Comparison of ENCODE assay signal across 6 cellular contexts in the genomic region with DNA sequence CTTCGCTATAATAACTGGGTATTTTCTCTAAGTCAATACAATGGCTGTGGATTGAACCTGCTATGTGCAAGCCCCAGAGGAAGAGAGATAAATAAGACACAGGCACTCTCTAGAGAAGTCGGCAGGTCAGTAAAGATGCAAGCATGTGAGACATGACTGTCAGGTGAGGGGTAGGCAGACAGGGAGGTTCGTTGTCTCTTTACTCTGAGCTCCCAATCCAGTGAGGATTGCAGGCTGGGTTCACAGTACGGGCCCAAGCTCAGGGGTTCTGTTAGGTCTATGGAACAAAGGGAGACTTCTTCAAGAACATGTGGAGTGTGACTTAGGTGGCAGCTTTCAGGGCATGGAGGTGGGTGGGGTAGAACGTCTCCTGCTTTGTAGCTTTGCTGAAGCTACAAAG.
"Had no signal": no experiment of that assay in that cellular context is flagged by ENCODE, and none has a peak within 500 bp of the region (broad histone marks: within the 10 kb centered on the region; RNA-seq: fewer than 3 reads in every experiment).

No MANE protein-coding gene starts in this region.

- H3K4me3 ChIP-seq: GM23248, HAP-1 had no signal

- DNase-seq: GM23248, GOT3, H7, HFFc6 had no signal

- H3K4me1 ChIP-seq: HAP-1 had no signal

- H3K9me3 ChIP-seq: HAP-1 had no signal

- H3K9ac ChIP-seq: GM23248 had no signal

- H3K27ac ChIP-seq: GM23248, HL-60 had no signal

- H3K36me3 ChIP-seq: HAP-1 had no signal
